Comparison of ENCODE assay signal across 8 cellular contexts in the genomic region with DNA sequence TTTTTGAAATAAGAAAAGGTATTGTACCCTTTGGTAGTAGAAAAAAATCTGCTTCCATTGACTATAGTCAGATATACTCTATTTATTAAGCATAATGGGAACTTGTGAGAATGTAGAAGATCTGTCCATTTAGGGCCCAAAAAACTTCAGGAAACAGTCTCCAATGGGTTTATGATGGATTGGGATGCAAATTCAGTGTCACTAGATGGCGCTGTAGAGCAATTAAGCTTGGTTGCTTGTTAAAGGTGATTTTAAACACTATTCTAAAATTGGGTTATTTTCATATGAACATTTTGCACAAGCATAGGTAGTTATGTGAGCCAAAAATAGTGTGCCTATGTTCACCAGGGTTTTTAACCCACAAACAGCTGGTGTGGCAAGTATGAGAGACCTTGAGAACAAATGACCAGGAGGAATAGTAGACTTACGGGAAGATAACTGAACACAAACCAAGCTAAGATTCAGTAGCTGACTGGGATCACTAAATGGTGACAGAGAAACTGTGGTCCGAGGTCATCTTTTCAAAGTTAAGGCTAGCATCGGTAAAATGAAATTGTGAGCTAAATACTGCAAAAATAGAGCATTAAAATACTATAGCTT.
DNase-seq lines count a peak whose midpoint lies in the region; ATAC-seq, FAIRE-seq and TF ChIP-seq lines count a peak whose summit lies in the region.

No MANE protein-coding gene starts in this region.

- no peak overlapping the region for H3K4me2 ChIP-seq in DOHH2 (ENCODE audit: low read length)

- no peaks in the 10 kb centered on the region for H3K9me3 ChIP-seq in DOHH2 (ENCODE audit: control insufficient read depth, insufficient read depth, low read length)
- no peaks in the 10 kb centered on the region for H3K9me3 ChIP-seq in adrenal gland (replicated peaks in 1 of 3)
- no peaks in the 10 kb centered on the region for H3K9me3 ChIP-seq in kidney (ENCODE audit: control insufficient read depth in 1 of 2, low read length in 2 of 2)
- H3K9me3 ChIP-seq in upper lobe of right lung, result no peaks in the 10 kb centered on the region

- H3K4me3 ChIP-seq in DOHH2 (ENCODE audit: low read length), result no peak overlapping the region
- no peak overlapping the region for H3K4me3 ChIP-seq in NB4 (ENCODE audit: low read depth, low read length)
- H3K4me3 ChIP-seq in adrenal gland, result no peak overlapping the region
- H3K4me3 ChIP-seq in kidney (ENCODE audit: low read length in 2 of 2), result no peak overlapping the region
- no peak overlapping the region for H3K4me3 ChIP-seq in upper lobe of right lung

- TF ChIP-seq POLR2A in NB4 (IDR thresholded peaks at IDR 0.05; ENCODE audit: extremely low read depth, insufficient read length) (no peak), adrenal gland (IDR thresholded peaks at IDR 0.05) (no peak)

- no peaks in the 10 kb centered on the region for H3K9me2 ChIP-seq in DOHH2 (replicated peaks; ENCODE audit: control insufficient read depth, low read length)

- peaks cover 9% of the 10 kb centered on the region for H3K4me1 ChIP-seq in DOHH2 (ENCODE audit: control insufficient read depth, low read length)
- no peaks in the 10 kb centered on the region for H3K4me1 ChIP-seq in adrenal gland (replicated peaks in 1 of 2)
- H3K4me1 ChIP-seq in kidney (ENCODE audit: control insufficient read depth in 1 of 2, insufficient read depth in 1 of 2, low read depth in 1 of 2, low read length in 2 of 2), result peaks cover 2 to 4% of the 10 kb centered on the region in 2 donors
- H3K4me1 ChIP-seq in upper lobe of right lung, result no peaks in the 10 kb centered on the region

- 59 to 67% (median 61%) methylated on average over 4 of the region's 4 CpGs for WGBS in adrenal gland, 4 donors

- H3K36me3 ChIP-seq in DOHH2 (ENCODE audit: control insufficient read depth, low read length) (no peaks in the 10 kb centered on the region), adrenal gland (replicated peaks in 1 of 2) (no peaks in the 10 kb centered on the region), kidney (ENCODE audit: control insufficient read depth in 1 of 2, insufficient read depth in 2 of 2, low read length in 2 of 2) (no peaks in the 10 kb centered on the region), upper lobe of right lung (no peaks in the 10 kb centered on the region)

- in situ Hi-C loops in ACHN (cut with HindIII; ENCODE audit: low pct_ligation_motif_present, low pct_unique_long_range_greater_than_20kb, low sequenced_read_pairs), result no loop called here

- no peak overlapping the region for H3K27ac ChIP-seq in DOHH2 (ENCODE audit: low read depth, low read length)
- no peak overlapping the region for H3K27ac ChIP-seq in adrenal gland
- no peak overlapping the region for H3K27ac ChIP-seq in kidney (ENCODE audit: low read depth in 2 of 2, low read length in 2 of 2)
- H3K27ac ChIP-seq in upper lobe of right lung, result no peak overlapping the region

- intact Hi-C loops in adrenal gland (cut with DNase I) (loop anchor here in 1 of 2 donors (10.0 kb wide), 1 partner anchor 820 kb away; no protein-coding TSS in a partner anchor), kidney (cut with DNase I) (no loop called here), upper lobe of right lung (cut with DNase I) (no loop called here)

- no peaks in the 10 kb centered on the region for H3K79me2 ChIP-seq in DOHH2 (ENCODE audit: control insufficient read depth, low read length)

- no peaks in the 10 kb centered on the region for H4K20me1 ChIP-seq in DOHH2 (ENCODE audit: control insufficient read depth, insufficient read depth, low read depth, low read length)

- no peak overlapping the region for H3K9ac ChIP-seq in kidney (ENCODE audit: low read length in 2 of 2)

- DNase-seq in ACHN (peak; percentile 63), NB4 (ENCODE audit: low read depth) (peak; percentile 50), adrenal gland (peak in 4 of 7 donors; percentile 27 to 64 (median 48)), kidney (no peak), upper lobe of right lung (no peak)

- no peaks in the 10 kb centered on the region for H3F3A ChIP-seq in DOHH2 (ENCODE audit: control insufficient read depth, insufficient read depth)

- peak; percentile 63 for ATAC-seq in upper lobe of right lung
- ATAC-seq in HG03460 (IDR thresholded peaks at IDR 0.05; ENCODE audit: unreplicated experiment), result no peak
- no peak for ATAC-seq in HG02970 (IDR thresholded peaks at IDR 0.05; ENCODE audit: low FRiP score, unreplicated experiment)

- FAIRE-seq in kidney (lab: Jason Lieb, UNC), result no peak

- H3K27me3 ChIP-seq in DOHH2 (ENCODE audit: control insufficient read depth, low read length), result no peaks in the 10 kb centered on the region
- H3K27me3 ChIP-seq in adrenal gland, result no peaks in the 10 kb centered on the region
- H3K27me3 ChIP-seq in upper lobe of right lung, result no peaks in the 10 kb centered on the region

- TF ChIP-seq CTCF in DOHH2 (IDR thresholded peaks at IDR 0.05; ENCODE audit: low read depth, low read length, poor library complexity, severe bottlenecking), result peak; percentile 96
- TF ChIP-seq CTCF in NB4 (IDR thresholded peaks at IDR 0.05; ENCODE audit: low read depth, low read length), result peak; percentile 68
- TF ChIP-seq CTCF in adrenal gland (IDR thresholded peaks at IDR 0.05), result peak in 5 of 6 experiments; percentile 54 to 75 (median 64)
- peak; percentile 60 for TF ChIP-seq CTCF in kidney (IDR thresholded peaks at IDR 0.05; ENCODE audit: borderline replicate concordance, extremely low read depth, insufficient read depth)
- TF ChIP-seq CTCF in upper lobe of right lung (IDR thresholded peaks at IDR 0.05), result peak; percentile 78

Comparison
In these comparisons a context has a peak if more than half of its experiments do, and no peak if none do; other contexts are left out.
1. DNase-seq: peak in ACHN (single experiment), NB4 (single experiment) and adrenal gland (4 of 7); none in kidney (single experiment) and upper lobe of right lung (single experiment).
2. Peak in every context shown above with its lines, with median percentiles within 50 percentile points of each other: CTCF ChIP-seq.